Comparison of ENCODE assay signal across 21 cellular contexts in genomic region chr5:83220331-83220730, GRCh38.
DNase-seq lines count a peak whose midpoint lies in the region; ATAC-seq and TF ChIP-seq lines count a peak whose summit lies in the region.
"Had no signal": no experiment of that assay in that cellular context is flagged by ENCODE, and none has a peak within 500 bp of the region (broad histone marks: within the 10 kb centered on the region; RNA-seq: fewer than 3 reads in every experiment).

No MANE protein-coding gene starts in this region.

- TF ChIP-seq CTCF in GM23338 (conservative IDR thresholded peaks at IDR 0.05; ENCODE audit: low read depth in 2 of 2) (no peak), fibroblast of mammary gland (conservative IDR thresholded peaks at IDR 0.05; ENCODE audit: control insufficient read depth, insufficient read depth, low read depth, low read length) (no peak), vagina (IDR thresholded peaks at IDR 0.05) (no peak)

- no peaks in the 10 kb centered on the region for H3F3A ChIP-seq in GM23338 (replicated peaks; ENCODE audit: low read depth)

- H3K79me2 ChIP-seq in GM23338 (replicated peaks; ENCODE audit: insufficient read depth): no peaks in the 10 kb centered on the region
- H3K79me2 ChIP-seq: parathyroid adenoma had no signal

- H3K4me3 Mint-ChIP-seq in GM23338: no peak overlapping the region
- H3K4me3 Mint-ChIP-seq: activated CD8-positive, alpha-beta T cell treated with anti-CD3 and anti-CD28 coated beads for 36 hours; activated naive CD4-positive, alpha-beta T cell treated with anti-CD3 and anti-CD28 coated beads, Interleukin-2, amount 50 U/mL, for 24 hours; activated T-helper 17 cell treated with anti-CD3 and anti-CD28 coated beads, Interleukin-2, amount 50 U/mL, for 72 hours had no signal

- intact Hi-C loops in vagina (cut with DNase I): no loop called here

- H3K4me2 ChIP-seq in GM23338: no peak overlapping the region

- H3K4me1 Mint-ChIP-seq in GM23338: peaks cover 12% of the 10 kb centered on the region; the same call in 2 of the 3 replicates
- H3K4me1 Mint-ChIP-seq: activated naive CD4-positive, alpha-beta T cell treated with anti-CD3 and anti-CD28 coated beads, Interleukin-2, amount 50 U/mL, for 24 hours; activated T-helper 17 cell treated with anti-CD3 and anti-CD28 coated beads, Interleukin-2, amount 50 U/mL, for 72 hours had no signal

- H3K4me3 ChIP-seq in GM23338 (no peak overlapping the region), fibroblast of mammary gland (ENCODE audit: control insufficient read depth, low read depth, low read length) (no peak overlapping the region), vagina (no peak overlapping the region)
- H3K4me3 ChIP-seq: colonic mucosa, SJSA1, tibial artery had no signal

- no peak overlapping the region for H2AFZ ChIP-seq in GM23338
- H2AFZ ChIP-seq: parathyroid adenoma had no signal

- no peaks in the 10 kb centered on the region for H3K36me3 ChIP-seq in GM23338 (ENCODE audit: insufficient read depth)
- H3K36me3 ChIP-seq in vagina: no peaks in the 10 kb centered on the region
- H3K36me3 ChIP-seq: colonic mucosa, SJSA1, tibial artery had no signal

- no peaks in the 10 kb centered on the region for H4K20me1 ChIP-seq in GM23338 (replicated peaks; ENCODE audit: insufficient read depth)

- H3K27me3 Mint-ChIP-seq in GM23338 (ENCODE audit: insufficient read depth, low read depth, poor library complexity): no peaks in the 10 kb centered on the region
- H3K27me3 Mint-ChIP-seq: activated CD8-positive, alpha-beta T cell treated with anti-CD3 and anti-CD28 coated beads for 36 hours; activated naive CD4-positive, alpha-beta T cell treated with anti-CD3 and anti-CD28 coated beads, Interleukin-2, amount 50 U/mL, for 24 hours; activated T-helper 17 cell treated with anti-CD3 and anti-CD28 coated beads, Interleukin-2, amount 50 U/mL, for 72 hours had no signal

- no peak for TF ChIP-seq POLR2A in vagina (IDR thresholded peaks at IDR 0.05)

- H3K27ac Mint-ChIP-seq in GM23338: no peak overlapping the region
- H3K27ac Mint-ChIP-seq: activated CD8-positive, alpha-beta T cell treated with anti-CD3 and anti-CD28 coated beads for 36 hours; activated naive CD4-positive, alpha-beta T cell treated with anti-CD3 and anti-CD28 coated beads, Interleukin-2, amount 50 U/mL, for 24 hours; activated T-helper 17 cell treated with anti-CD3 and anti-CD28 coated beads, Interleukin-2, amount 50 U/mL, for 72 hours had no signal

- H3K4me1 ChIP-seq in GM23338 (ENCODE audit: insufficient read depth) (0 out of 2 replicates have a peak, but pooled peaks cover 9% of the 10 kb centered on the region), vagina (no peaks in the 10 kb centered on the region)
- H3K4me1 ChIP-seq: colonic mucosa, parathyroid adenoma, SJSA1, tibial artery had no signal

- ATAC-seq in GM23338 (no peak), HG03571 (IDR thresholded peaks at IDR 0.05; ENCODE audit: unreplicated experiment) (no peak)
- ATAC-seq: activated CD8-positive, alpha-beta T cell treated with anti-CD3 and anti-CD28 coated beads for 36 hours; activated T-helper 17 cell treated with anti-CD3 and anti-CD28 coated beads, Interleukin-2, amount 50 U/mL, for 72 hours; right cardiac atrium had no signal

- H3K9me3 ChIP-seq in vagina: no peaks in the 10 kb centered on the region
- H3K9me3 ChIP-seq: colonic mucosa, SJSA1, tibial artery had no signal

- no peaks in the 10 kb centered on the region for H3K9me3 Mint-ChIP-seq in GM23338
- H3K9me3 Mint-ChIP-seq: activated CD8-positive, alpha-beta T cell treated with anti-CD3 and anti-CD28 coated beads for 36 hours; activated naive CD4-positive, alpha-beta T cell treated with anti-CD3 and anti-CD28 coated beads, Interleukin-2, amount 50 U/mL, for 24 hours; activated T-helper 17 cell treated with anti-CD3 and anti-CD28 coated beads, Interleukin-2, amount 50 U/mL, for 72 hours had no signal

- H3K27me3 ChIP-seq in GM23338 (ENCODE audit: insufficient read depth) (no peaks in the 10 kb centered on the region), vagina (no peaks in the 10 kb centered on the region)
- H3K27me3 ChIP-seq: colonic mucosa, SJSA1, tibial artery had no signal

- H3K27ac ChIP-seq in GM23338 (ENCODE audit: low read depth): no peak overlapping the region
- no peak overlapping the region for H3K27ac ChIP-seq in vagina
- H3K27ac ChIP-seq: colonic mucosa, HL-60, parathyroid adenoma, SJSA1, tibial artery had no signal

- no peaks in the 10 kb centered on the region for H3K36me3 Mint-ChIP-seq in GM23338 (ENCODE audit: low read depth)

- peak; percentile 40 for DNase-seq in D341Med (ENCODE audit: low spot score)
- DNase-seq in GM23338 (ENCODE audit: low spot score): peak; percentile 11
- peak; percentile 87 for DNase-seq in NCI-H82 (lab: John Stamatoyannopoulos, UW)
- peak; percentile 1 for DNase-seq in fibroblast of mammary gland (ENCODE audit: low read depth)
- no peak for DNase-seq in NCI-H1092 treated with DMSO at 0.1 percent for 48 hours (lab: John Stamatoyannopoulos, UW)
- DNase-seq in vagina (ENCODE audit: extremely low spot score in 2 of 2): no peak
- DNase-seq: activated CD4-positive, alpha-beta T cell treated with anti-CD3 and anti-CD28 coated beads for 1 hour; activated CD8-positive, alpha-beta T cell treated with anti-CD3 and anti-CD28 coated beads for 36 hours; colonic mucosa; effector CD8-positive, alpha-beta T cell; head of caudate nucleus; Kasumi-1; NCI-H1694 treated with DMSO at 0.1 percent for 48 hours; right cardiac atrium; tibial artery had no signal

- H3K9me2 ChIP-seq in GM23338 (ENCODE audit: insufficient read depth): no peaks in the 10 kb centered on the region

TF ChIP-seq in GM23338, 12 proteins besides CTCF, POLR2A, EP300 and RAD21 (continues in another document):
- TF ChIP-seq ZNF331 (CRISPR knock-in tag; IDR thresholded peaks at IDR 0.05; ENCODE audit: low read depth): no peak
- TF ChIP-seq EZH2 (IDR thresholded peaks at IDR 0.05; ENCODE audit: low read depth, unreplicated experiment): no peak
- no peak for TF ChIP-seq ZNF462 (CRISPR knock-in tag; IDR thresholded peaks at IDR 0.05)
- no peak for TF ChIP-seq EZH2phosphoT487 (IDR thresholded peaks at IDR 0.05; ENCODE audit: unreplicated experiment)
- no peak for TF ChIP-seq ZNF114 (CRISPR knock-in tag; IDR thresholded peaks at IDR 0.05)
- no peak for TF ChIP-seq NANOG (IDR thresholded peaks at IDR 0.05; ENCODE audit: borderline replicate concordance)

Comparison
In these comparisons a context has a peak if more than half of its experiments do, and no peak if none do; other contexts are left out.
1. DNase-seq: peak in D341Med (single experiment), GM23338 (single experiment), NCI-H82 (single experiment) and fibroblast of mammary gland (single experiment); none in NCI-H1092 treated with DMSO at 0.1 percent for 48 hours (single experiment) and vagina (0 of 2).